Comparison of ENCODE assay signal across 19 cellular contexts in the genomic region with DNA sequence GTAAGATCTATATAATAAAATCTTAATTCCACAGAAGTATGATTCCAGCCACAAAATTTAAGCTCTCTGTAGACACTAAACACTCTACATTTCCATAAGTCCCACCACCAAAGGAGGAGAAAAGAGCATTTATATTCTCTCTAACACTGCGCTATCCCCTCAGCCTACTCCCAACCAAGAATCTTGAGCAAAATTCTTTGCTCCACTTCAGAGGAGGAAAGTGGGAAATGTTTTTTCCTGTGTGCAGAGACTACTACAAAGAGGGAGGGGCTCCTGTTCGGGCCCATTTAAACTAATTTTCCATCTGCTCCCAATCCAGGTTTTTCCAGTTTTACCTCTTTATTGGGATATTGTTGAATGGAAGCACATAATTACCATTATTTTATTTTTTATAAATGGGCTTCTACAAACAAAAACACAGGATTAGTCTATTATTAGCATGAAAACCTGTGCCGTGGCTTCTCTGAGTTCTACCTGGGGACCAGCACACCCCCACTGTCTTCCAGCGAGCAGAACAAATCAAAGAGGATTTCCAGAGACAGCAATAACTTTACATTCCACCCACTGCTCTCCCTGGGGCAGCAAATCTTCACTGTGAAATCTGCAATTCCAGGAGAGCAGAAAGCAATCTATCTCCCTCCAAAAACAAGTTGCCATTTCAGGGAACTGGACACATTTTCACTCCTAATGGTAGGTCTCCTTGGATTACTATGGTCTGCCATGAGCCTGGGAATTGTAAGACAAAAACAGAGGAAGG.
DNase-seq lines count a peak whose midpoint lies in the region; ATAC-seq and TF ChIP-seq lines count a peak whose summit lies in the region.
"Had no signal": no experiment of that assay in that cellular context is flagged by ENCODE, and none has a peak within 500 bp of the region (broad histone marks: within the 10 kb centered on the region; RNA-seq: fewer than 3 reads in every experiment).

No MANE protein-coding gene starts in this region.

- CTCF ChIA-PET in HEK293 (lab: Yijun Ruan, JAX) = interaction anchor here (0.5 kb wide), 1 partner anchor 119 kb away, joined by 3 read pairs; no protein-coding TSS in a partner anchor
- CTCF ChIA-PET in activated naive CD4-positive, alpha-beta T cell treated with anti-CD3 and anti-CD28 coated beads, Interleukin-2, amount 10 ng/mL, durations not matched to agents 7 days and 5 days (lab: Charles Lee) = no interaction called here

- no peak for TF ChIP-seq CTCF in HEK293 (tag by site-specific recombination; IDR thresholded peaks at IDR 0.05)
- no peak for TF ChIP-seq CTCF in left lung (IDR thresholded peaks at IDR 0.05)

- no peaks in the 10 kb centered on the region for H3K9me3 ChIP-seq in HEK293 (ENCODE audit: control insufficient read depth, insufficient read depth, low read depth, low read length)
- H3K9me3 ChIP-seq in left lung = no peaks in the 10 kb centered on the region
- H3K9me3 ChIP-seq: BLaER1 treated with 17β-estradiol and CSF1 and Interleukin-3, amounts not matched to agents 10 nM and 100 nM had no signal

- H3K27ac ChIP-seq in HEK293 (ENCODE audit: extremely low read depth, low read depth, low read length) (no peak overlapping the region), left lung (no peak overlapping the region)
- H3K27ac ChIP-seq: BLaER1 treated with 17β-estradiol and CSF1 and Interleukin-3, amounts not matched to agents 10 nM and 100 nM had no signal

- no peaks in the 10 kb centered on the region for H3K27me3 Mint-ChIP-seq in activated naive CD4-positive, alpha-beta T cell treated with anti-CD3 and anti-CD28 coated beads, Interleukin-2, amount 10 ng/mL, durations not matched to agents 7 days and 5 days
- H3K27me3 Mint-ChIP-seq: CD8-positive, alpha-beta memory T cell had no signal

- POLR2A ChIA-PET in HEK293 (lab: Yijun Ruan, JAX) = no interaction called here

- no peak for DNase-seq in left lung
- DNase-seq in putamen (ENCODE audit: low spot score) = peak; percentile 26
- DNase-seq in NK-92 treated with Interleukin-12 subunit alpha and Interleukin-12 subunit beta, amount 100 ng/mL, for 24 hours (lab: John Stamatoyannopoulos, UW) = no peak
- DNase-seq in activated naive CD4-positive, alpha-beta T cell treated with anti-CD3 and anti-CD28 coated beads, Interleukin-2, amount 10 ng/mL, durations not matched to agents 7 days and 5 days = no peak
- DNase-seq: CD8-positive, alpha-beta memory T cell; COR-L47; DMS 273 treated with DMSO at 0.1 percent for 48 hours; DMS53; DND-41; EL; GOT3; H7; KBM-7 had no signal

- H3K4me3 Mint-ChIP-seq in activated naive CD4-positive, alpha-beta T cell treated with anti-CD3 and anti-CD28 coated beads, Interleukin-2, amount 10 ng/mL, durations not matched to agents 7 days and 5 days = no peak overlapping the region
- H3K4me3 Mint-ChIP-seq: CD8-positive, alpha-beta memory T cell; IgD-negative memory B cell had no signal

- H3K4me1 ChIP-seq in HEK293 (ENCODE audit: control insufficient read depth, insufficient read depth, low read length) (no peaks in the 10 kb centered on the region), left lung (peaks cover 0 to 2% of the 10 kb centered on the region in 2 donors)

- ATAC-seq in left lung = peak; percentile 77
- ATAC-seq in GM21528 (IDR thresholded peaks at IDR 0.05; ENCODE audit: low FRiP score, unreplicated experiment) = no peak
- ATAC-seq: HCT116, HepG2 had no signal

- H3K9me3 Mint-ChIP-seq in activated naive CD4-positive, alpha-beta T cell treated with anti-CD3 and anti-CD28 coated beads, Interleukin-2, amount 10 ng/mL, durations not matched to agents 7 days and 5 days = no peaks in the 10 kb centered on the region
- H3K9me3 Mint-ChIP-seq: CD8-positive, alpha-beta memory T cell had no signal

- H3K4me1 Mint-ChIP-seq in activated naive CD4-positive, alpha-beta T cell treated with anti-CD3 and anti-CD28 coated beads, Interleukin-2, amount 10 ng/mL, durations not matched to agents 7 days and 5 days = no peaks in the 10 kb centered on the region
- H3K4me1 Mint-ChIP-seq: CD8-positive, alpha-beta memory T cell had no signal

- H3K36me3 Mint-ChIP-seq in activated naive CD4-positive, alpha-beta T cell treated with anti-CD3 and anti-CD28 coated beads, Interleukin-2, amount 10 ng/mL, durations not matched to agents 7 days and 5 days = no peaks in the 10 kb centered on the region
- H3K36me3 Mint-ChIP-seq: CD8-positive, alpha-beta memory T cell; IgD-negative memory B cell had no signal

- no peaks in the 10 kb centered on the region for H3K36me3 ChIP-seq in HEK293 (ENCODE audit: control insufficient read depth in 2 of 2, insufficient read depth in 1 of 2, low read length in 2 of 2)
- no peaks in the 10 kb centered on the region for H3K36me3 ChIP-seq in left lung
- H3K36me3 ChIP-seq: BLaER1 treated with 17β-estradiol and CSF1 and Interleukin-3, amounts not matched to agents 10 nM and 100 nM had no signal

- no peaks in the 10 kb centered on the region for H3K27me3 ChIP-seq in left lung
- H3K27me3 ChIP-seq: BLaER1 treated with 17β-estradiol and CSF1 and Interleukin-3, amounts not matched to agents 10 nM and 100 nM had no signal

- H3K27ac Mint-ChIP-seq in activated naive CD4-positive, alpha-beta T cell treated with anti-CD3 and anti-CD28 coated beads, Interleukin-2, amount 10 ng/mL, durations not matched to agents 7 days and 5 days = no peak overlapping the region
- H3K27ac Mint-ChIP-seq: CD8-positive, alpha-beta memory T cell had no signal

- intact Hi-C loops in left lung (cut with DNase I) = no loop called here

- H3K4me3 ChIP-seq in HEK293 (ENCODE audit: low read depth, low read length) (no peak overlapping the region), left lung (no peak overlapping the region)
- H3K4me3 ChIP-seq: BLaER1 treated with 17β-estradiol and CSF1 and Interleukin-3, amounts not matched to agents 10 nM and 100 nM had no signal

TF ChIP-seq in HEK293, 187 proteins besides CTCF, POLR2A, EP300 and RAD21:
- TF ChIP-seq ZBTB21 (tag by site-specific recombination; IDR thresholded peaks at IDR 0.05) = no peak
- TF ChIP-seq ZNF266 (tag by site-specific recombination; IDR thresholded peaks at IDR 0.05; ENCODE audit: low read depth) = no peak
- no peak for TF ChIP-seq ZNF768 (tag by site-specific recombination; IDR thresholded peaks at IDR 0.05)
- TF ChIP-seq GLIS1 (tag by site-specific recombination; IDR thresholded peaks at IDR 0.05) = peak; percentile 14; the same call in 1 of the 2 replicates
- TF ChIP-seq, protein P1, sequence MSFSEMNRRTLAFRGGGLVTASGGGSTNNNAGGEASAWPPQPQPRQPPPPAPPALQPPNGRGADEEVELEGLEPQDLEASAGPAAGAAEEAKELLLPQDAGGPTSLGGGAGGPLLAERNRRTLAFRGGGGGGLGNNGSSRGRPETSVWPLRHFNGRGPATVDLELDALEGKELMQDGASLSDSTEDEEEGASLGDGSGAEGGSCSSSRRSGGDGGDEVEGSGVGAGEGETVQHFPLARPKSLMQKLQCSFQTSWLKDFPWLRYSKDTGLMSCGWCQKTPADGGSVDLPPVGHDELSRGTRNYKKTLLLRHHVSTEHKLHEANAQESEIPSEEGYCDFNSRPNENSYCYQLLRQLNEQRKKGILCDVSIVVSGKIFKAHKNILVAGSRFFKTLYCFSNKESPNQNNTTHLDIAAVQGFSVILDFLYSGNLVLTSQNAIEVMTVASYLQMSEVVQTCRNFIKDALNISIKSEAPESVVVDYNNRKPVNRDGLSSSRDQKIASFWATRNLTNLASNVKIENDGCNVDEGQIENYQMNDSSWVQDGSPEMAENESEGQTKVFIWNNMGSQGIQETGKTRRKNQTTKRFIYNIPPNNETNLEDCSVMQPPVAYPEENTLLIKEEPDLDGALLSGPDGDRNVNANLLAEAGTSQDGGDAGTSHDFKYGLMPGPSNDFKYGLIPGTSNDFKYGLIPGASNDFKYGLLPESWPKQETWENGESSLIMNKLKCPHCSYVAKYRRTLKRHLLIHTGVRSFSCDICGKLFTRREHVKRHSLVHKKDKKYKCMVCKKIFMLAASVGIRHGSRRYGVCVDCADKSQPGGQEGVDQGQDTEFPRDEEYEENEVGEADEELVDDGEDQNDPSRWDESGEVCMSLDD (tag by site-specific recombination; IDR thresholded peaks at IDR 0.05) = no peak
TF ChIP-seq in HEK293: peak in this region for 1.
